Comparison of ENCODE assay signal across 8 cellular contexts in the genomic region with DNA sequence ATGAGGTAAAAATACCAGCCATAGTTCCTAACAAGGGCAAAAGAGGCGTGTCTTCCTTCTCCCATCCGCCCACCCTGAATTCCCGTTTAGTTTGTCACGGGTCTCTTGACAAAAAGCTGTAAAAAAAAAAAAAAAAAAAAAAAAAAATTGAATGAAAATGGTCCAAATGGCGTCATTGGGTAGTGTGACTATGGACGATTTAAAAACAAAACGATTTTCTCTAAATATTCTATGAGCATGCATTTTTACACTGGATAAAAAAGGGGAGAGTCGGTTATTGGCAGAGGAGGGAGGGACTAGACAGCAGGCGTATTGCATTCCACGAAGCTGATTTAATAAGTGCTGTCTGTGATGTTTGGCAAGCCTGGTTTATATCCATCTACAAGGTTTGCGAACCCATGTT. TPM values are rescaled to one million over a fixed set of nuclear protein-coding genes. Genes with fewer than 3 reads are reported as not detected.
DNase-seq lines count a peak whose midpoint lies in the region; ATAC-seq and TF ChIP-seq lines count a peak whose summit lies in the region.

Gene FAM133A, plus strand, starts transcription at position 338 of the 403 bp plus-strand sequence. CDS start 35,214 bp downstream, outside the sequence.

- H3K9me3 ChIP-seq in heart left ventricle, result no peaks in the 10 kb centered on the region

- TF ChIP-seq CTCF in HL-60 (IDR thresholded peaks at IDR 0.05; ENCODE audit: insufficient read depth, low read length), result no peak
- no peak for TF ChIP-seq CTCF in heart left ventricle (IDR thresholded peaks at IDR 0.05)
- TF ChIP-seq CTCF in GM13976 (IDR thresholded peaks at IDR 0.05; ENCODE audit: borderline replicate concordance, control extremely low read depth, extremely low read depth, insufficient read depth, missing control alignments), result no peak

- in situ Hi-C loops in GM13976 (cut with MboI; ENCODE audit: low sequenced_read_pairs, unreplicated experiment), result no loop called here

- peaks cover 0 to 11% (median 0%) of the 10 kb centered on the region in 12 donors for H3K4me1 ChIP-seq in heart left ventricle

- DNase-seq in AG20443 (ENCODE audit: low spot score) (peak; percentile 43), HL-60 (ENCODE audit: low read depth in 1 of 2, low spot score in 1 of 2) (no peak), heart left ventricle (no peak), putamen (ENCODE audit: low spot score) (peak; percentile 41), COR-L47 (lab: John Stamatoyannopoulos, UW) (no peak), GM13976 (ENCODE audit: low spot score) (no peak)
- DNase-seq in activated CD8-positive, alpha-beta T cell treated with anti-CD3 and anti-CD28 coated beads, Interleukin-2, amount 10 ng/mL, durations not matched to agents 7 days and 5 days, result no peak

- H3K27ac Mint-ChIP-seq in activated CD8-positive, alpha-beta T cell treated with anti-CD3 and anti-CD28 coated beads, Interleukin-2, amount 10 ng/mL, durations not matched to agents 7 days and 5 days, result peak within 1 kb of the TSS; percentile 78

- H3K9me3 Mint-ChIP-seq in activated CD8-positive, alpha-beta T cell treated with anti-CD3 and anti-CD28 coated beads, Interleukin-2, amount 10 ng/mL, durations not matched to agents 7 days and 5 days (ENCODE audit: insufficient read depth), result no peaks in the 10 kb centered on the region

- 1 to 12% (median 5%) methylated on average over 11 of the region's 11 CpGs for WGBS in heart left ventricle, 4 donors

- peak; percentile 5 for ATAC-seq in activated CD8-positive, alpha-beta T cell treated with anti-CD3 and anti-CD28 coated beads, Interleukin-2, amount 10 ng/mL, durations not matched to agents 7 days and 5 days
- ATAC-seq in heart left ventricle (peak; percentile 37 to 78 (median 66)), HG03045 (IDR thresholded peaks at IDR 0.05; ENCODE audit: unreplicated experiment) (no peak)

- H3K27me3 ChIP-seq in HL-60 (ENCODE audit: insufficient read depth, poor library complexity, severe bottlenecking) (peaks cover 7% of the 10 kb centered on the region), heart left ventricle (peaks cover 0 to 31% (median 0%) of the 10 kb centered on the region in 9 donors)

- peak within 1 kb of the TSS; percentile 83 for H3K4me3 Mint-ChIP-seq in activated CD8-positive, alpha-beta T cell treated with anti-CD3 and anti-CD28 coated beads, Interleukin-2, amount 10 ng/mL, durations not matched to agents 7 days and 5 days

- H3K4me1 Mint-ChIP-seq in activated CD8-positive, alpha-beta T cell treated with anti-CD3 and anti-CD28 coated beads, Interleukin-2, amount 10 ng/mL, durations not matched to agents 7 days and 5 days (ENCODE audit: low read depth), result no peaks in the 10 kb centered on the region

- POLR2A ChIA-PET in activated CD8-positive, alpha-beta T cell treated with anti-CD3 and anti-CD28 coated beads, Interleukin-2, amount 10 ng/mL, durations not matched to agents 7 days and 5 days (lab: Charles Lee), result no interaction called here

- H3K4me3 ChIP-seq in HL-60 (replicated peaks; ENCODE audit: insufficient read depth, low read length) (peak within 1 kb of the TSS; percentile 25), heart left ventricle (peak within 1 kb of the TSS; percentile 31 to 87 (median 60))

- no peaks in the 10 kb centered on the region for H3K36me3 Mint-ChIP-seq in activated CD8-positive, alpha-beta T cell treated with anti-CD3 and anti-CD28 coated beads, Interleukin-2, amount 10 ng/mL, durations not matched to agents 7 days and 5 days (ENCODE audit: low read depth)

- no peaks in the 10 kb centered on the region for H3K36me3 ChIP-seq in heart left ventricle

- intact Hi-C loops in heart left ventricle (cut with DNase I), result no loop called here

- CTCF ChIA-PET in activated CD8-positive, alpha-beta T cell treated with anti-CD3 and anti-CD28 coated beads, Interleukin-2, amount 10 ng/mL, durations not matched to agents 7 days and 5 days (lab: Charles Lee), result no interaction called here

- no peak within 1 kb of the TSS for H3K27ac ChIP-seq in HL-60 (replicated peaks)
- H3K27ac ChIP-seq in heart left ventricle, result peak within 1 kb of the TSS in 10 of 12 donors; percentile 33 to 79 (median 68)

- H3K27me3 Mint-ChIP-seq in activated CD8-positive, alpha-beta T cell treated with anti-CD3 and anti-CD28 coated beads, Interleukin-2, amount 10 ng/mL, durations not matched to agents 7 days and 5 days (ENCODE audit: low read depth), result peaks cover 4% of the 10 kb centered on the region

- TF ChIP-seq POLR2A in heart left ventricle (IDR thresholded peaks at IDR 0.05), result no peak

RNA-seq across cellular contexts. Expression of gene FAM133A, which starts in this region (rescaled TPM):
- not detected for total RNA-seq in activated CD8-positive, alpha-beta T cell treated with anti-CD3 and anti-CD28 coated beads, Interleukin-2, amount 10 ng/mL, durations not matched to agents 7 days and 5 days
- total RNA-seq in heart left ventricle, result under 1 TPM in 5 of 9 donors, not detected in 4; 0.18 to 0.89 (median 0.37) TPM
- polyA plus RNA-seq in heart left ventricle, result under 1 TPM; 0.06 to 0.19 TPM

Comparison
In these comparisons a context has a peak if more than half of its experiments do, and no peak if none do; other contexts are left out.
1. Peak in ATAC-seq in activated CD8-positive, alpha-beta T cell treated with anti-CD3 and anti-CD28 coated beads, Interleukin-2, amount 10 ng/mL, durations not matched to agents 7 days and 5 days; RNA of the gene not detected or under 1 TPM.
2. Peak in ATAC-seq, H3K4me3 ChIP-seq and H3K27ac ChIP-seq in heart left ventricle; RNA of the gene not detected or under 1 TPM.
3. DNase-seq: peak in AG20443 (single experiment) and putamen (single experiment); none in HL-60 (0 of 2), activated CD8-positive, alpha-beta T cell treated with anti-CD3 and anti-CD28 coated beads, Interleukin-2, amount 10 ng/mL, durations not matched to agents 7 days and 5 days (single experiment), heart left ventricle (0 of 5), COR-L47 (single experiment) and GM13976 (single experiment).